In the genomic region with DNA sequence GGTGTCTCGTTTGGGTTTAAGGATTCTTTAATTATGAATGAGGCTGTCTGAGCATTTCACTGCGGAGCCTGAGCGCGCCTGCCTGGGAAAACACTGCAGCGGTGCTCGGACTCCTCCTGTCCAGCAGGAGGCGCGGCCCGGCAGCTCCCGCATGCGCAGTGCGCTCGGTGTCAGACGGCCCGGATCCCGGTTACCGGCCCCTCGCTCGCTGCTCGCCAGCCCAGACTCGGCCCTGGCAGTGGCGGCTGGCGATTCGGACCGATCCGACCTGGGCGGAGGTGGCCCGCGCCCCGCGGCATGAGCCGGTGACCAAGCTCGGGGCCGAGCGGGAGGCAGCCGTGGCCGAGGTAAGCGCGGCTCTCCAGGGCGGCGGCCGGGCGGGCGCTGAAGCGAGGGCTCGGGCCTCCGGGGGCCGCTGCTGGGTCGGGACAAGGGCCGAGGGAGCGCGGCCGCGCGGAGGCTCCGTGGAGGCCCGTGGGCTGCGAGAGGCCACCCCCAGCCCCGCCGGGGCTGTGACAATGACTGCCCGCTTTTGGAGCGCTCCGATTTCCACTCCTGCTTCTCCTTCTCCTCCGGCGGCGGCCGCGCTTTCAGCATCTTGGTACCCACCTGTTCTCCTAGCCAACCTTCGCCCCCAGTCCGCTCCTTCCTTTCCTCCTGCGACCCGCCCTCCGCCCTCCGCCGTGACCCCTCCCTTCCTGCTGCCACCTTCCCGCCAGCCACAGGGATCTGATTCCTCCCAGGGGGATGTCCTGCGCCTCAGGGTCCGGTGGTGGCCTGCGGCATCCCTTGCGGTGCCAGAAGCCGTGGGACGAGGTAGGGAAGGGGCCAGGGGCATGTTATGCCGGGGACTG, we compare ENCODE assay signal across 8 cellular contexts. TPM values are rescaled to one million over a fixed set of nuclear protein-coding genes. Genes with fewer than 3 reads are reported as not detected.
DNase-seq lines count a peak whose midpoint lies in the region; ATAC-seq, FAIRE-seq and TF ChIP-seq lines count a peak whose summit lies in the region.

A gene (plus strand): TSS at position 173 of the 854 bp plus-strand sequence. CDS start 12,035 bp downstream, outside the sequence.

- H3K36me3 Mint-ChIP-seq in Calu3 (ENCODE audit: insufficient read depth, unreplicated experiment) = peaks cover 24% of the 10 kb centered on the region

- intact Hi-C loops in Calu3 (cut with micrococcal nuclease; ENCODE audit: unreplicated experiment) = no loop called here

- peak; percentile 78 for TF ChIP-seq CTCF in Calu3 (IDR thresholded peaks at IDR 0.05; ENCODE audit: unreplicated experiment)

- H3K27me3 Mint-ChIP-seq in Calu3 (ENCODE audit: unreplicated experiment) = no peaks in the 10 kb centered on the region

- peak within 1 kb of the TSS; percentile 82 for H3K4me3 Mint-ChIP-seq in Calu3 (ENCODE audit: low read depth, unreplicated experiment)

- peak; percentile 80 for FAIRE-seq in HTR-8/SVneo (lab: Jason Lieb, UNC)
- peak; percentile 61 for FAIRE-seq in endometrium (lab: Jason Lieb, UNC)

- H3K9me3 Mint-ChIP-seq in Calu3 (ENCODE audit: low read depth, unreplicated experiment) = no peaks in the 10 kb centered on the region

- DNase-seq in Calu3 = peak; percentile 88
- peak; percentile 93 for DNase-seq in HTR-8/SVneo (ENCODE audit: insufficient read length, low spot score)
- peak; percentile 24 for DNase-seq in NOMO-1 treated with dmso at 0.1 percent for 144 hours (lab: John Stamatoyannopoulos, UW; ENCODE audit: unreplicated experiment)
- DNase-seq in activated CD8-positive, alpha-beta memory T cell treated with anti-CD3 and anti-CD28 coated beads, Interleukin-2, amount 50 U/mL, for 1 hour (ENCODE audit: extremely low read depth) = peak; percentile 51
- DNase-seq in midbrain (lab: John Stamatoyannopoulos, UW) = peak; percentile 91
- DNase-seq in stimulated activated CD8-positive, alpha-beta memory T cell treated with anti-CD3 and anti-CD28 coated beads, Interleukin-15, amount 100 ng/mL, for 48 hours (ENCODE audit: low read depth in 2 of 2) = peak; percentile 77 to 78

- CTCF ChIA-PET in Calu3 (lab: Charles Lee) = interaction anchor here (0.6 to 1.2 kb wide), 3 partner anchors 9 to 44 kb away, joined by 3 to 7 read pairs (median 5); no protein-coding TSS in a partner anchor

- H3K4me1 Mint-ChIP-seq in Calu3 (ENCODE audit: low read depth, unreplicated experiment) = peaks cover 16% of the 10 kb centered on the region

- peak; percentile 91 for ATAC-seq in GM21367 (IDR thresholded peaks at IDR 0.05; ENCODE audit: unreplicated experiment)

- no TSS peak for BruUV-seq in Calu3 (replicated peaks; lab: Mats Ljungman, UMichigan)

- peak within 1 kb of the TSS; percentile 47 for H3K27ac Mint-ChIP-seq in Calu3 (ENCODE audit: unreplicated experiment)

RNA-seq across cellular contexts. Expression of the gene that starts here (rescaled TPM):
- total RNA-seq in Calu3 (2022) = 56.9 and 67.3 TPM in 2 replicates

Comparison
In these comparisons a context has a peak if more than half of its experiments do, and no peak if none do; other contexts are left out.
1. Peak in every context shown above with its lines: DNase-seq and ATAC-seq.
2. DNase-seq: peak in every context shown above with its lines; median percentile 93 in HTR-8/SVneo; 91 in midbrain; 88 in Calu3; 78 in stimulated activated CD8-positive, alpha-beta memory T cell treated with anti-CD3 and anti-CD28 coated beads, Interleukin-15, amount 100 ng/mL, for 48 hours; 51 in activated CD8-positive, alpha-beta memory T cell treated with anti-CD3 and anti-CD28 coated beads, Interleukin-2, amount 50 U/mL, for 1 hour; 24 in NOMO-1 treated with dmso at 0.1 percent for 144 hours.